ENCODE assay signal across 8 cellular contexts in genomic region chr12:77062846-77063461, GRCh38. TPM values are rescaled to one million over a fixed set of nuclear protein-coding genes. Genes with fewer than 3 reads are reported as not detected.
DNase-seq lines count a peak whose midpoint lies in the region; ATAC-seq and TF ChIP-seq lines count a peak whose summit lies in the region.

No MANE protein-coding gene starts in this region.

- no peaks in the 10 kb centered on the region for H3K79me2 ChIP-seq in Karpas-422 (ENCODE audit: low read length)

- TF ChIP-seq CTCF in GM12865 (IDR thresholded peaks at IDR 0.05; ENCODE audit: insufficient read depth, low read depth, low read length, missing control alignments): no peak
- TF ChIP-seq CTCF in fibroblast of pulmonary artery (IDR thresholded peaks at IDR 0.05; ENCODE audit: low read length, missing control alignments): no peak

- H3K36me3 ChIP-seq in Karpas-422 (ENCODE audit: insufficient read depth, low read length): no peaks in the 10 kb centered on the region; the same call in 1 of the 2 replicates

- peaks cover 6% of the 10 kb centered on the region for H3K36me3 Mint-ChIP-seq in stimulated activated effector memory CD8-positive, alpha-beta T cell treated with anti-CD3 and anti-CD28 coated beads, Interleukin-12 subunit alpha, Interleukin-12 subunit beta, amount 100 ng/mL, for 72 hours

- no peak overlapping the region for H3K9ac ChIP-seq in Karpas-422 (ENCODE audit: low read length)

- no peak overlapping the region for H2AFZ ChIP-seq in Karpas-422 (ENCODE audit: low read length)

- ATAC-seq in GM21619 (IDR thresholded peaks at IDR 0.05; ENCODE audit: unreplicated experiment): peak; percentile 30
- no peak for ATAC-seq in stimulated activated effector memory CD8-positive, alpha-beta T cell treated with anti-CD3 and anti-CD28 coated beads, Interleukin-12 subunit alpha, Interleukin-12 subunit beta, amount 100 ng/mL, for 72 hours

- H3K4me3 Mint-ChIP-seq in stimulated activated effector memory CD8-positive, alpha-beta T cell treated with anti-CD3 and anti-CD28 coated beads, Interleukin-12 subunit alpha, Interleukin-12 subunit beta, amount 100 ng/mL, for 72 hours: no peak overlapping the region

- no peaks in the 10 kb centered on the region for H3K27me3 ChIP-seq in Karpas-422 (ENCODE audit: low read length)

- no peak overlapping the region for H3K27ac ChIP-seq in Karpas-422 (ENCODE audit: low read length)

- H4K20me1 ChIP-seq in Karpas-422 (ENCODE audit: insufficient read depth, low read depth, low read length): no peaks in the 10 kb centered on the region; the same call in 1 of the 2 replicates

- peak overlapping the region; percentile 78 for H3K4me2 ChIP-seq in Karpas-422 (ENCODE audit: low read depth, low read length, poor library complexity, severe bottlenecking)

- peaks cover 20% of the 10 kb centered on the region for H3K4me1 Mint-ChIP-seq in stimulated activated effector memory CD8-positive, alpha-beta T cell treated with anti-CD3 and anti-CD28 coated beads, Interleukin-12 subunit alpha, Interleukin-12 subunit beta, amount 100 ng/mL, for 72 hours

- H3K4me3 ChIP-seq in GM12865 (ENCODE audit: low read depth, low read length) (peak overlapping the region; percentile 99), Karpas-422 (ENCODE audit: low read length) (no peak overlapping the region), fibroblast of pulmonary artery (replicated peaks; ENCODE audit: low read depth, low read length) (peak overlapping the region; percentile 32)

- H3K9me3 Mint-ChIP-seq in stimulated activated effector memory CD8-positive, alpha-beta T cell treated with anti-CD3 and anti-CD28 coated beads, Interleukin-12 subunit alpha, Interleukin-12 subunit beta, amount 100 ng/mL, for 72 hours: no peaks in the 10 kb centered on the region

- H3K27ac Mint-ChIP-seq in stimulated activated effector memory CD8-positive, alpha-beta T cell treated with anti-CD3 and anti-CD28 coated beads, Interleukin-12 subunit alpha, Interleukin-12 subunit beta, amount 100 ng/mL, for 72 hours: no peak overlapping the region

- H3K9me2 ChIP-seq in Karpas-422 (replicated peaks; ENCODE audit: insufficient read depth, low read length): no peaks in the 10 kb centered on the region

- H3K9me3 ChIP-seq in Karpas-422 (ENCODE audit: low read length): no peaks in the 10 kb centered on the region

- DNase-seq in GM12865 (ENCODE audit: low read depth) (peak; percentile 83), Karpas-422 (no peak), fibroblast of pulmonary artery (ENCODE audit: low read depth) (peak; percentile 86), NCI-H1694 (lab: John Stamatoyannopoulos, UW) (no peak), NCI-H1417 treated with DMSO at 0.1 percent for 48 hours (lab: John Stamatoyannopoulos, UW) (no peak), NCI-H1092 treated with DMSO at 0.1 percent for 48 hours (lab: John Stamatoyannopoulos, UW) (no peak)
- no peak for DNase-seq in stimulated activated effector memory CD8-positive, alpha-beta T cell treated with anti-CD3 and anti-CD28 coated beads, Interleukin-12 subunit alpha, Interleukin-12 subunit beta, amount 100 ng/mL, for 72 hours (ENCODE audit: low spot score in 2 of 2)

- H3K4me1 ChIP-seq in Karpas-422 (ENCODE audit: low read length): peaks cover 35% of the 10 kb centered on the region

RNA-seq across cellular contexts. Expression of gene E2F7, which starts 2.4 kb away (rescaled TPM):
- total RNA-seq in Karpas-422 (2014; rRNA removed; shearing (Covaris generic); ENCODE audit: low replicate concordance): 0.83 and 2.0 TPM in 2 replicates

Comparison
In these comparisons a context has a peak if more than half of its experiments do, and no peak if none do; other contexts are left out.
1. DNase-seq: peak in GM12865 (single experiment) and fibroblast of pulmonary artery (single experiment); none in Karpas-422 (single experiment), stimulated activated effector memory CD8-positive, alpha-beta T cell treated with anti-CD3 and anti-CD28 coated beads, Interleukin-12 subunit alpha, Interleukin-12 subunit beta, amount 100 ng/mL, for 72 hours (0 of 2), NCI-H1694 (single experiment), NCI-H1417 treated with DMSO at 0.1 percent for 48 hours (single experiment) and NCI-H1092 treated with DMSO at 0.1 percent for 48 hours (single experiment).